In genomic region chr17:82215095-82215971, GRCh38 we compare ENCODE assay signal across 1 cellular context.
TF ChIP-seq lines count a peak whose summit lies in the region.

No MANE protein-coding gene starts in this region.

TF ChIP-seq in HEK293, 187 proteins besides CTCF, POLR2A, EP300 and RAD21 (continued from another document):
- TF ChIP-seq HIC1 (tag by site-specific recombination; IDR thresholded peaks at IDR 0.05) (peak; percentile 50; the same call in 1 of the 2 replicates), GLI4 (tag by site-specific recombination; IDR thresholded peaks at IDR 0.05) (no peak), ZNF600 (tag by site-specific recombination; IDR thresholded peaks at IDR 0.05) (peak; percentile 59; the same call in 1 of the 2 replicates), ZNF549 (tag by site-specific recombination; IDR thresholded peaks at IDR 0.05) (no peak)
TF ChIP-seq in HEK293: peak in this region for 3.
